17 cellular contexts compared by ENCODE assay signal in the genomic region with DNA sequence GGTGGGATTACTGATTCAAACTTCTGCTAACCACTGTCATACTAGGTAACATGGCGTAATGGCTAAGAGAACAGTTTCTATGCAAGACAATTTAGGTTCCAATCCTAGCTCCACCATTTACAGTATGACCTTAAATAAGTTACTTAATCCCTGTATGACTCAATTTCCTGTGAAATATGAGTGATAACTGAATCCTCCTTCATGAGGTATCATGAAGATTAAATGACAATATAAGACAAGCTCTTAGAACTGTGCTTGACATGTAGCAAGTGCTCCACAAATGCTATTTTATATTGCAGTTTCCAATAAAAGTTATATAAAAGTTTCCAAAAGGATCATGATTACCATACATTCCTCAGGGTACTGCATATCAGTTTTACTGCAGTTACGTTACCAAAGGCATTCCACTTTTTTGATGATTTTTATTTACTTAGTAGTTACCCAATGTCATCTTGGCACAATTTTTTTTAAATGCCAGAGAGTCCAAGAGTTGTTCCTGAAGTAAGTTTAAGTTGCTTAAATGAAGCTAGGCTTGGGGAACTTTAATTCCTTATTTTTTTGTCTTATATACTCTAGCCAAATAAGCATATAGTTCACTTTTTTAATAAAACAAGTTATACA. TPM values are rescaled to one million over a fixed set of nuclear protein-coding genes. Genes with fewer than 3 reads are reported as not detected.
DNase-seq lines count a peak whose midpoint lies in the region; ATAC-seq and TF ChIP-seq lines count a peak whose summit lies in the region.
"Had no signal": no experiment of that assay in that cellular context is flagged by ENCODE, and none has a peak within 500 bp of the region (broad histone marks: within the 10 kb centered on the region; RNA-seq: fewer than 3 reads in every experiment).

No MANE protein-coding gene starts in this region.

- no peak overlapping the region for H2BK120ac ChIP-seq in IMR-90 (ENCODE audit: low read depth, low read length)

- H3K23ac ChIP-seq in IMR-90 (ENCODE audit: low read depth, low read length): no peak overlapping the region

- dilution Hi-C loops in IMR-90 (cut with HindIII; ENCODE audit: low sequenced_read_pairs, unreplicated experiment): no loop called here

- H3K4me3 ChIP-seq in IMR-90 (ENCODE audit: insufficient read depth, low read depth, low read length) (no peak overlapping the region), astrocyte of the spinal cord (ENCODE audit: low read depth, low read length) (no peak overlapping the region), left lung (no peak overlapping the region), tibial nerve (no peak overlapping the region)
- H3K4me3 ChIP-seq: Peyer's patch had no signal

- H3K79me1 ChIP-seq in IMR-90 (ENCODE audit: low read depth in 1 of 2, low read length in 2 of 2): peaks cover 15 to 50% of the 10 kb centered on the region in 2 experiments

- H4K8ac ChIP-seq in IMR-90 (ENCODE audit: low read depth in 2 of 2, low read length in 2 of 2): no peak overlapping the region

- no peak overlapping the region for H4K5ac ChIP-seq in IMR-90 (ENCODE audit: low read depth, low read length)

- POLR2A ChIA-PET in IMR-90 (lab: Charles Lee; ENCODE audit: unreplicated experiment): no interaction called here

- no peak overlapping the region for H3K9ac ChIP-seq in IMR-90 (ENCODE audit: low read depth, low read length)

- H3K36me3 ChIP-seq in IMR-90 (ENCODE audit: control insufficient read depth, insufficient read depth, low read length) (no peaks in the 10 kb centered on the region), left lung (no peaks in the 10 kb centered on the region), tibial nerve (no peaks in the 10 kb centered on the region)
- H3K36me3 ChIP-seq: Peyer's patch had no signal

- TF ChIP-seq POLR2A in IMR-90 (IDR thresholded peaks at IDR 0.05; ENCODE audit: low read depth, low read length) (no peak), tibial nerve (IDR thresholded peaks at IDR 0.05) (no peak)

- peaks cover 3% of the 10 kb centered on the region; the same call in 1 of the 2 replicates for H3K4me1 ChIP-seq in IMR-90 (ENCODE audit: control insufficient read depth, insufficient read depth, low read length)
- H3K4me1 ChIP-seq in left lung: peaks cover 0 to 54% of the 10 kb centered on the region in 2 donors
- H3K4me1 ChIP-seq in tibial nerve: peaks cover 0 to 18% (median 0%) of the 10 kb centered on the region in 4 donors
- H3K4me1 ChIP-seq: Peyer's patch had no signal

- no CpG with 5 or more reads among the region's 2 CpGs for WGBS in IMR-90 (ENCODE audit: extremely low coverage in 2 of 2, insufficient read length in 1 of 2), 2 experiments
- 91 to 93% methylated on average over 2 of the region's 2 CpGs for whole genome bisulfite sequencing in tibial nerve, 2 donors

- no peak for TF ChIP-seq EP300 in tibial nerve (IDR thresholded peaks at IDR 0.05)

- DNase-seq in NOMO-1 treated with DMSO at 0.1 percent for 48 hours (lab: John Stamatoyannopoulos, UW; ENCODE audit: unreplicated experiment): peak; percentile 10
- no peak for DNase-seq in NOMO-1 (lab: John Stamatoyannopoulos, UW; ENCODE audit: unreplicated experiment in 2 of 2)
- peak; percentile 54 for DNase-seq in IMR-90
- peak; percentile 29 for DNase-seq in astrocyte of the spinal cord (ENCODE audit: low read depth, low spot score)
- DNase-seq in left lung: no peak
- DNase-seq in NCI-H146 (lab: John Stamatoyannopoulos, UW): no peak
- DNase-seq in activated naive CD4-positive, alpha-beta T cell (lab: John Stamatoyannopoulos, UW): no peak
- no peak for DNase-seq in tibial nerve (ENCODE audit: low spot score in 2 of 2)
- DNase-seq: activated CD4-positive, alpha-beta T cell treated with anti-CD3 and anti-CD28 coated beads, Interleukin-2, amount 50 U/mL, for 48 hours; activated naive CD4-positive, alpha-beta T cell treated with anti-CD3 and anti-CD28 coated beads, Interleukin-2, amount 10 ng/mL, durations not matched to agents 7 days and 5 days; COR-L47; erythroblast; NCI-H1092 treated with DMSO at 0.1 percent for 48 hours; NCI-H446; Peyer's patch; small intestine had no signal

- peak overlapping the region; percentile 3; the same call in 1 of the 3 replicates for H2BK15ac ChIP-seq in IMR-90 (ENCODE audit: low read depth, low read length)

- no peak overlapping the region for H3K18ac ChIP-seq in IMR-90 (ENCODE audit: low read depth, low read length)

- H3K9me1 ChIP-seq in IMR-90 (ENCODE audit: insufficient read depth, low read length): no peaks in the 10 kb centered on the region

- intact Hi-C loops in IMR-90 (cut with micrococcal nuclease): no loop called here
- intact Hi-C loops in left lung (cut with DNase I): no loop called here

- no peak overlapping the region for H2BK5ac ChIP-seq in IMR-90 (ENCODE audit: low read depth, low read length, poor library complexity, severe bottlenecking)

- TF ChIP-seq CTCF in IMR-90 (conservative IDR thresholded peaks at IDR 0.05; ENCODE audit: low read depth, low read length) (no peak), astrocyte of the spinal cord (IDR thresholded peaks at IDR 0.05; ENCODE audit: low read depth, low read length) (no peak), left lung (IDR thresholded peaks at IDR 0.05) (no peak), tibial nerve (IDR thresholded peaks at IDR 0.05) (no peak)

- ATAC-seq in IMR-90 (ENCODE audit: low read depth) (peak; percentile 50), left lung (peak; percentile 29)

- H2BK20ac ChIP-seq in IMR-90 (ENCODE audit: low read depth, low read length): no peak overlapping the region

- no peak overlapping the region for H3K56ac ChIP-seq in IMR-90 (ENCODE audit: extremely low read depth, insufficient read depth, low read length)

- H3K14ac ChIP-seq in IMR-90 (replicated peaks; ENCODE audit: low read depth, low read length): no peak overlapping the region

- CTCF ChIA-PET in IMR-90 (lab: Yijun Ruan, JAX): no interaction called here

- H2AFZ ChIP-seq in IMR-90 (replicated peaks; ENCODE audit: low read length, poor library complexity): no peak overlapping the region

- H4K91ac ChIP-seq in IMR-90 (ENCODE audit: insufficient read depth, low read depth, low read length): no peak overlapping the region

- no peak overlapping the region for H2AK9ac ChIP-seq in IMR-90 (replicated peaks; ENCODE audit: low read depth, low read length, poor library complexity)

- peak overlapping the region; percentile 47; the same call in 1 of the 2 replicates for H3K4me2 ChIP-seq in IMR-90 (ENCODE audit: low read depth, low read length)

- no peak overlapping the region for H3K4ac ChIP-seq in IMR-90 (ENCODE audit: low read depth, low read length)

- no peaks in the 10 kb centered on the region for H4K20me1 ChIP-seq in IMR-90 (ENCODE audit: insufficient read depth, low read length)

- H3K9me3 ChIP-seq in IMR-90 (ENCODE audit: control insufficient read depth, insufficient read depth, low read length) (no peaks in the 10 kb centered on the region), left lung (no peaks in the 10 kb centered on the region), tibial nerve (peaks cover 0 to under 1% (median 0%) of the 10 kb centered on the region in 4 donors)
- H3K9me3 ChIP-seq: Peyer's patch had no signal

- TF ChIP-seq RAD21 in IMR-90 (IDR thresholded peaks at IDR 0.05; ENCODE audit: low read length): no peak

- in situ Hi-C loops in IMR-90 (cut with MboI; ENCODE audit: low sequenced_read_pairs) (no loop called here), astrocyte of the spinal cord (cut with HindIII; ENCODE audit: low sequenced_read_pairs) (no loop called here)

- H3K27me3 ChIP-seq in IMR-90 (ENCODE audit: control insufficient read depth, insufficient read depth, low read length): no peaks in the 10 kb centered on the region
- H3K27me3 ChIP-seq in left lung: peaks cover 0 to 5% of the 10 kb centered on the region in 2 donors
- no peaks in the 10 kb centered on the region for H3K27me3 ChIP-seq in tibial nerve
- H3K27me3 ChIP-seq: Peyer's patch had no signal

- H3K27ac ChIP-seq in IMR-90 (ENCODE audit: insufficient read depth, low read length): no peak overlapping the region
- peak overlapping the region in 1 of 2 donors; percentile 24 for H3K27ac ChIP-seq in left lung
- no peak overlapping the region for H3K27ac ChIP-seq in tibial nerve
- H3K27ac ChIP-seq: 22Rv1, Peyer's patch had no signal

- BruUV-seq in IMR-90 (replicated peaks; lab: Mats Ljungman, UMichigan): no TSS peak

- H2AK5ac ChIP-seq in IMR-90 (ENCODE audit: low read depth, low read length): no peak overlapping the region

TF ChIP-seq in IMR-90, 13 proteins besides CTCF, POLR2A, EP300 and RAD21:
- TF ChIP-seq BHLHE40 (IDR thresholded peaks at IDR 0.05; ENCODE audit: low read depth, low read length): no peak
- TF ChIP-seq, protein P1, sequence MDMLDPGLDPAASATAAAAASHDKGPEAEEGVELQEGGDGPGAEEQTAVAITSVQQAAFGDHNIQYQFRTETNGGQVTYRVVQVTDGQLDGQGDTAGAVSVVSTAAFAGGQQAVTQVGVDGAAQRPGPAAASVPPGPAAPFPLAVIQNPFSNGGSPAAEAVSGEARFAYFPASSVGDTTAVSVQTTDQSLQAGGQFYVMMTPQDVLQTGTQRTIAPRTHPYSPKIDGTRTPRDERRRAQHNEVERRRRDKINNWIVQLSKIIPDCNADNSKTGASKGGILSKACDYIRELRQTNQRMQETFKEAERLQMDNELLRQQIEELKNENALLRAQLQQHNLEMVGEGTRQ (IDR thresholded peaks at IDR 0.05; ENCODE audit: low read depth, low read length): no peak
- TF ChIP-seq, protein P2, sequence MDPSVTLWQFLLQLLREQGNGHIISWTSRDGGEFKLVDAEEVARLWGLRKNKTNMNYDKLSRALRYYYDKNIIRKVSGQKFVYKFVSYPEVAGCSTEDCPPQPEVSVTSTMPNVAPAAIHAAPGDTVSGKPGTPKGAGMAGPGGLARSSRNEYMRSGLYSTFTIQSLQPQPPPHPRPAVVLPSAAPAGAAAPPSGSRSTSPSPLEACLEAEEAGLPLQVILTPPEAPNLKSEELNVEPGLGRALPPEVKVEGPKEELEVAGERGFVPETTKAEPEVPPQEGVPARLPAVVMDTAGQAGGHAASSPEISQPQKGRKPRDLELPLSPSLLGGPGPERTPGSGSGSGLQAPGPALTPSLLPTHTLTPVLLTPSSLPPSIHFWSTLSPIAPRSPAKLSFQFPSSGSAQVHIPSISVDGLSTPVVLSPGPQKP (IDR thresholded peaks at IDR 0.05; ENCODE audit: borderline replicate concordance, low read depth, low read length): no peak
- no peak for TF ChIP-seq CHD1 (IDR thresholded peaks at IDR 0.05; ENCODE audit: low read depth, low read length)
- TF ChIP-seq CEBPB (IDR thresholded peaks at IDR 0.05; ENCODE audit: low read depth, low read length): no peak; the same call in 1 of the 2 replicates

RNA-seq across cellular contexts. Expression of a gene that starts 7.1 kb away (rescaled TPM):
- 12.2 and 14.2 TPM in 2 replicates for total RNA-seq in IMR-90 (2012; rRNA removed)
- 4.2 and 4.4 TPM in 2 replicates for polyA plus RNA-seq in IMR-90 (2012; rRNA removed)
- polyA plus RNA-seq in IMR-90 (2012; cell fraction: cytosol; rRNA removed): 1.8 and 2.3 TPM in 2 replicates
- 7.2 and 10.9 TPM in 2 replicates for polyA plus RNA-seq in IMR-90 (2012; cell fraction: nucleus; rRNA removed; ENCODE audit: low replicate concordance)
- 10 to 100 TPM; 38.9 to 63.6 TPM for total RNA-seq in left lung
- 10 to 100 TPM; 30.8 to 49.8 (median 37.2) TPM for total RNA-seq in tibial nerve

RNA-seq across cellular contexts. Expression of a gene that starts 7.3 kb away (rescaled TPM):
- total RNA-seq in IMR-90 (2012; rRNA removed): 21.3 and 45.0 TPM in 2 replicates
- 6.0 and 7.3 TPM in 2 replicates for polyA plus RNA-seq in IMR-90 (2012; rRNA removed)
- 2.5 and 3.2 TPM in 2 replicates for polyA plus RNA-seq in IMR-90 (2012; cell fraction: cytosol; rRNA removed)
- 0.51 and 4.0 TPM in 2 replicates for polyA plus RNA-seq in IMR-90 (2012; cell fraction: nucleus; rRNA removed; ENCODE audit: low replicate concordance)
- 10 to 100 TPM; 19.8 to 29.8 TPM for total RNA-seq in left lung
- 10 to 100 TPM; 16.5 to 25.8 (median 19.1) TPM for total RNA-seq in tibial nerve

Comparison
In these comparisons a context has a peak if more than half of its experiments do, and no peak if none do; other contexts are left out.
1. DNase-seq: peak in NOMO-1 treated with DMSO at 0.1 percent for 48 hours (single experiment), IMR-90 (single experiment) and astrocyte of the spinal cord (single experiment); none in NOMO-1 (0 of 2), left lung (0 of 2), NCI-H146 (single experiment), activated naive CD4-positive, alpha-beta T cell (0 of 4) and tibial nerve (0 of 2).